In the genomic region with DNA sequence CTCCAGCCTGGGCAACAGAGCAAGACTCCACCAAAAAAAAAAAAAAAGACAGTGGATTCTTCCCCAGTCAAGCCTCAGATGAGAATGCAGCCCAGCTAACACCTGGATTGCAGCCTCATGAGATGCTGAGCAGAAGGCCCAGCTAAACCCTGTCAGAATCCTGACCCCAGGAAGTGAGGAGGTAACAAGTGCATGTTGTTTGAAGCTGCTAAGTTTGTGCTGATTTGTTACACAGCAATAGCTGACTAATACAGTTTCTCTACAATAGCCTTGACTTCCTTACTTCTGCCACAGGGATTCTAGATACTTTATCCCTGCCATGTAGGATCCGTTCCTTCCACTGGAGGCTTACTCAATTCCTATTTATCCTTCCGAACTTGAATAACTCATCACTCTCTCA, we compare ENCODE assay signal across 23 cellular contexts. TPM values are rescaled to one million over a fixed set of nuclear protein-coding genes. Genes with fewer than 3 reads are reported as not detected.
A peak's percentile ranks its signal among the peaks of the same experiment; 100 is the strongest.
DNase-seq lines count a peak whose midpoint lies in the region; ATAC-seq, FAIRE-seq and TF ChIP-seq lines count a peak whose summit lies in the region.
"Had no signal": no experiment of that assay in that cellular context is flagged by ENCODE, and none has a peak within 500 bp of the region (broad histone marks: within the 10 kb centered on the region; RNA-seq: fewer than 3 reads in every experiment).

No MANE protein-coding gene starts in this region.

- peak overlapping the region; percentile 70 for H3K4me3 Mint-ChIP-seq in neural crest cell
- H3K4me3 Mint-ChIP-seq: CD4-positive, alpha-beta T cell had no signal

- CTCF ChIA-PET in K562 (lab: Yijun Ruan, JAX; ENCODE audit: low intra/inter-chr PET ratio): no interaction called here

- no peak for TF ChIP-seq RAD21 in K562 (CRISPR knock-in tag; conservative IDR thresholded peaks at IDR 0.05 in 1 of 2, IDR thresholded peaks at IDR 0.05 in 1 of 2)

- H2AFZ ChIP-seq in K562 (ENCODE audit: low read depth, low read length): no peak overlapping the region

- 27% methylated on average over 2 of the region's 2 CpGs for WGBS in K562 (ENCODE audit: insufficient coverage, low coverage, missing lambda C conversion rate)

- H3K9me3 ChIP-seq in K562 (replicated peaks; ENCODE audit: control insufficient read depth, insufficient read depth, low read depth, low read length): peaks cover 9% of the 10 kb centered on the region
- H3K9me3 ChIP-seq: A549, MG63 had no signal

- no peak overlapping the region for H3K4me2 ChIP-seq in K562 (ENCODE audit: insufficient read depth, low read length)
- H3K4me2 ChIP-seq: A549 had no signal

- peak overlapping the region; percentile 99 for H3K27ac Mint-ChIP-seq in neural crest cell (ENCODE audit: unreplicated experiment)
- H3K27ac Mint-ChIP-seq: CD4-positive, alpha-beta T cell had no signal

- TF ChIP-seq CTCF in K562 (IDR thresholded peaks at IDR 0.05 in 2 of 3, conservative IDR thresholded peaks at IDR 0.05 in 1 of 3; ENCODE audit: insufficient read depth in 2 of 3, low read depth in 1 of 3, low read length in 3 of 3) (no peak), neural crest cell (conservative IDR thresholded peaks at IDR 0.05) (no peak)

- no peaks in the 10 kb centered on the region for H4K20me1 ChIP-seq in K562 (replicated peaks; ENCODE audit: control insufficient read depth, insufficient read depth, low read length)
- H4K20me1 ChIP-seq: BLaER1 treated with 17β-estradiol and CSF1 and Interleukin-3, amounts not matched to agents 10 nM and 100 nM had no signal

- H3K79me2 ChIP-seq in K562 (ENCODE audit: control insufficient read depth, insufficient read depth, low read length): no peaks in the 10 kb centered on the region

- no TSS peak for BruUV-seq in K562 (replicated peaks; lab: Mats Ljungman, UMichigan)

- H3K4me3 ChIP-seq in K562: no peak overlapping the region
- H3K4me3 ChIP-seq: A549; BLaER1 treated with 17β-estradiol and CSF1 and Interleukin-3, amounts not matched to agents 10 nM and 100 nM; MG63 had no signal

- in situ Hi-C loops in K562 (cut with MboI): loop anchor here (10.0 kb wide), 1 partner anchor 226 kb away; a partner anchor contains a TSS
- in situ Hi-C loops in G401 (cut with HindIII; ENCODE audit: low sequenced_read_pairs): no loop called here

- H3K27me3 ChIP-seq in K562 (ENCODE audit: control insufficient read depth in 2 of 2, insufficient read depth in 2 of 2, low read length in 2 of 2): no peaks in the 10 kb centered on the region
- no peaks in the 10 kb centered on the region for H3K27me3 ChIP-seq in layer of hippocampus (ENCODE audit: control insufficient read depth, insufficient read depth, low read length)
- H3K27me3 ChIP-seq: BLaER1 treated with 17β-estradiol and CSF1 and Interleukin-3, amounts not matched to agents 10 nM and 100 nM; MG63 had no signal

- intact Hi-C loops in K562 (cut with micrococcal nuclease): loop anchor here (10.0 kb wide), 1 partner anchor 56 kb away; a partner anchor contains a TSS

- peaks cover 0 to 18% of the 10 kb centered on the region in 2 experiments; a peak in 3 of 5 replicates for H3K4me1 ChIP-seq in K562 (replicated peaks in 1 of 2; ENCODE audit: control insufficient read depth in 2 of 2, insufficient read depth in 2 of 2, low read length in 2 of 2)

- no peak overlapping the region for H3K27ac ChIP-seq in K562 (ENCODE audit: extremely low read depth, low read depth, low read length)
- peak overlapping the region; percentile 43 for H3K27ac ChIP-seq in layer of hippocampus (ENCODE audit: low read depth, low read length)
- H3K27ac ChIP-seq: A549; BLaER1 treated with 17β-estradiol and CSF1 and Interleukin-3, amounts not matched to agents 10 nM and 100 nM; RWPE1 had no signal

- peaks cover 11% of the 10 kb centered on the region for H3K9me3 Mint-ChIP-seq in neural crest cell
- H3K9me3 Mint-ChIP-seq: CD4-positive, alpha-beta T cell had no signal

- FAIRE-seq in K562 (lab: Jason Lieb, UNC): no peak
- FAIRE-seq: A549, D721Med, GM18507, H54, HTR-8/SVneo had no signal

- H3K36me3 Mint-ChIP-seq in neural crest cell (ENCODE audit: low read depth): peaks cover 7% of the 10 kb centered on the region

- no peaks in the 10 kb centered on the region for H3K36me3 ChIP-seq in K562 (ENCODE audit: control insufficient read depth, insufficient read depth, low read length)
- H3K36me3 ChIP-seq: BLaER1 treated with 17β-estradiol and CSF1 and Interleukin-3, amounts not matched to agents 10 nM and 100 nM; MG63 had no signal

- POLR2A ChIA-PET in K562 (lab: Yijun Ruan, JAX): interaction anchor here (0.8 to 0.9 kb wide), 2 partner anchors 14 to 141 kb away, joined by 3 read pairs; no protein-coding TSS in a partner anchor

- peaks cover 3% of the 10 kb centered on the region for H3K27me3 Mint-ChIP-seq in neural crest cell (ENCODE audit: low read depth)

- H3K9me1 ChIP-seq in K562 (ENCODE audit: control insufficient read depth, insufficient read depth, low read length): no peaks in the 10 kb centered on the region

- no peak for ATAC-seq in K562
- ATAC-seq: A549 had no signal

- TF ChIP-seq EP300 in K562 (IDR thresholded peaks at IDR 0.05; ENCODE audit: low read length): no peak

- H3K4me1 Mint-ChIP-seq in neural crest cell: peaks cover 52% of the 10 kb centered on the region

- DNase-seq in K562 (ENCODE audit: extremely low read depth in 1 of 4, low spot score in 3 of 4): no peak
- no peak for DNase-seq in neural crest cell (ENCODE audit: low read depth, low spot score)
- no peak for DNase-seq in RPMI8226
- no peak for DNase-seq in mesenteric fat pad (ENCODE audit: low spot score)
- no peak for DNase-seq in G401 (ENCODE audit: low spot score)
- DNase-seq in NCI-H69 (lab: John Stamatoyannopoulos, UW): no peak
- DNase-seq: AML-193; CD4-positive, alpha-beta T cell; KG1; MG63; NCI-H1105 treated with DMSO at 0.1 percent for 48 hours; NCI-H2029; NCI-H446 treated with DMSO at 0.1 percent for 48 hours; NCI-H526; SHP77 had no signal

- no peak overlapping the region for H3K9ac ChIP-seq in K562 (ENCODE audit: insufficient read depth in 1 of 2, low read depth in 2 of 2, low read length in 2 of 2)
- H3K9ac ChIP-seq: BLaER1 treated with 17β-estradiol and CSF1 and Interleukin-3, amounts not matched to agents 10 nM and 100 nM had no signal

- TF ChIP-seq POLR2A in K562 (conservative IDR thresholded peaks at IDR 0.05): no peak

RNA-seq across cellular contexts. Expression of a gene that starts 20.5 kb away (rescaled TPM):
- 1.7 TPM in 1 of 2 replicates, not detected in the other for total RNA-seq in K562 (2011; cell fraction: chromatin; rRNA removed; ENCODE audit: low replicate concordance)
- 0.33 and 0.66 TPM in 2 replicates for total RNA-seq in K562 (2011; cell fraction: nucleolus; rRNA removed)
- 0.15 TPM in 1 of 2 replicates, not detected in the other for total RNA-seq in K562 (2011; cell fraction: nucleoplasm; rRNA removed)
- total RNA-seq in K562 (2014; rRNA removed) (not detected in 2 replicates), K562 (2014; rRNA removed; fragmentation: Illumina TruSeq; extraction: Trizol) (not detected in 2 replicates), K562 (2015; rRNA removed; fragmentation: Illumina TruSeq; extraction: Trizol) (not detected in 2 replicates), K562 (2021) (0.11 TPM in 1 of 2 replicates, not detected in the other), neural crest cell (0.12 TPM in 1 of 2 replicates, not detected in the other), mesenteric fat pad (not detected)
- polyA plus RNA-seq in K562 (2011; rRNA removed) (0.01 TPM in 1 of 2 replicates, not detected in the other), K562 (2014; fragmentation: Illumina TruSeq; extraction: Trizol) (not detected in 2 replicates), K562 (2014; fragmentation: Nextera tagmentation; extraction: Ambion mirVana) (not detected), K562 (2014; rRNA removed) (0.03 TPM in 1 of 2 replicates, not detected in the other)
- polyA plus RNA-seq in K562 (2011; cell fraction: cytosol; rRNA removed): 0.03 TPM in 1 of 2 replicates, not detected in the other
- polyA plus RNA-seq in K562 (2011; cell fraction: nucleus; rRNA removed): 0.04 and 0.24 TPM in 2 replicates
- 0.34 and 2.1 TPM in 2 replicates for polyA plus RNA-seq in K562 (2012)
- not detected in 2 replicates for polyA minus RNA-seq in K562 (2011; rRNA and poly(A)+ RNA removed)
- not detected in 2 replicates for polyA minus RNA-seq in K562 (2011; cell fraction: cytosol; rRNA and poly(A)+ RNA removed)
- polyA minus RNA-seq in K562 (2011; cell fraction: nucleus; rRNA and poly(A)+ RNA removed): 0.11 TPM in 1 of 2 replicates, not detected in the other
- total RNA-seq in G401 (2014; rRNA removed; shearing (Covaris generic)): 0.17 TPM in 1 of 2 replicates, not detected in the other
- total RNA-seq: CD4-positive, alpha-beta T cell had no signal

RNA-seq across cellular contexts. Expression of a gene that starts 46.8 kb away (rescaled TPM):
- 33.4 and 83.5 TPM in 2 replicates for total RNA-seq in K562 (2011; cell fraction: chromatin; rRNA removed; ENCODE audit: low replicate concordance)
- total RNA-seq in K562 (2011; cell fraction: nucleolus; rRNA removed): 50.0 and 67.9 TPM in 2 replicates
- total RNA-seq in K562 (2011; cell fraction: nucleoplasm; rRNA removed): 30.1 and 33.7 TPM in 2 replicates
- 112 and 140 TPM in 2 replicates for total RNA-seq in K562 (2014; rRNA removed)
- 13.8 and 18.7 TPM in 2 replicates for total RNA-seq in K562 (2014; rRNA removed; fragmentation: Illumina TruSeq; extraction: Trizol)
- total RNA-seq in K562 (2015; rRNA removed; fragmentation: Illumina TruSeq; extraction: Trizol): 81.1 and 90.4 TPM in 2 replicates
- total RNA-seq in K562 (2021): 215 and 235 TPM in 2 replicates
- polyA plus RNA-seq in K562 (2011; rRNA removed): 35.0 and 50.3 TPM in 2 replicates
- 77.5 and 236 TPM in 2 replicates for polyA plus RNA-seq in K562 (2011; cell fraction: cytosol; rRNA removed)
- polyA plus RNA-seq in K562 (2011; cell fraction: nucleus; rRNA removed): 41.8 and 63.1 TPM in 2 replicates
- 83.8 and 112 TPM in 2 replicates for polyA plus RNA-seq in K562 (2012)
- polyA plus RNA-seq in K562 (2014; fragmentation: Illumina TruSeq; extraction: Trizol): 20.3 and 68.0 TPM in 2 replicates
- 10 to 100 TPM; 17.6 to 71.8 TPM for polyA plus RNA-seq in K562 (2014; fragmentation: Nextera tagmentation; extraction: Ambion mirVana)
- polyA plus RNA-seq in K562 (2014; rRNA removed): 105 and 132 TPM in 2 replicates
- 4.1 and 9.6 TPM in 2 replicates for polyA minus RNA-seq in K562 (2011; rRNA and poly(A)+ RNA removed)
- polyA minus RNA-seq in K562 (2011; cell fraction: cytosol; rRNA and poly(A)+ RNA removed): 27.2 and 34.0 TPM in 2 replicates
- 18.0 and 20.1 TPM in 2 replicates for polyA minus RNA-seq in K562 (2011; cell fraction: nucleus; rRNA and poly(A)+ RNA removed)
- 145 and 155 TPM in 2 replicates for total RNA-seq in neural crest cell
- 80.3 TPM for total RNA-seq in mesenteric fat pad
- total RNA-seq in G401 (2014; rRNA removed; shearing (Covaris generic)): 79.4 and 104 TPM in 2 replicates

RNA-seq across cellular contexts. Expression of a gene that starts 52.1 kb away (rescaled TPM):
- total RNA-seq in K562 (2011; cell fraction: chromatin; rRNA removed; ENCODE audit: low replicate concordance): 147 and 415 TPM in 2 replicates
- total RNA-seq in K562 (2011; cell fraction: nucleolus; rRNA removed): 310 and 318 TPM in 2 replicates
- 175 and 195 TPM in 2 replicates for total RNA-seq in K562 (2011; cell fraction: nucleoplasm; rRNA removed)
- total RNA-seq in K562 (2014; rRNA removed) (32.0 and 33.9 TPM in 2 replicates), K562 (2014; rRNA removed; fragmentation: Illumina TruSeq; extraction: Trizol) (2.6 and 4.1 TPM in 2 replicates), K562 (2015; rRNA removed; fragmentation: Illumina TruSeq; extraction: Trizol) (15.1 and 16.9 TPM in 2 replicates), K562 (2021) (63.6 and 74.0 TPM in 2 replicates), neural crest cell (117 and 119 TPM in 2 replicates), mesenteric fat pad (37.8 TPM)
- polyA plus RNA-seq in K562 (2011; rRNA removed) (24.9 and 30.0 TPM in 2 replicates), K562 (2014; fragmentation: Illumina TruSeq; extraction: Trizol) (8.4 and 19.9 TPM in 2 replicates), K562 (2014; fragmentation: Nextera tagmentation; extraction: Ambion mirVana) (under 1 TPM; 0.20 to 0.29 TPM), K562 (2014; rRNA removed) (62.9 and 81.2 TPM in 2 replicates)
- 28.7 and 44.8 TPM in 2 replicates for polyA plus RNA-seq in K562 (2011; cell fraction: cytosol; rRNA removed)
- polyA plus RNA-seq in K562 (2011; cell fraction: nucleus; rRNA removed): 317 and 559 TPM in 2 replicates
- polyA plus RNA-seq in K562 (2012): 67.0 and 110 TPM in 2 replicates
- polyA minus RNA-seq in K562 (2011; rRNA and poly(A)+ RNA removed): 3.4 and 6.9 TPM in 2 replicates
- 14.0 and 22.7 TPM in 2 replicates for polyA minus RNA-seq in K562 (2011; cell fraction: cytosol; rRNA and poly(A)+ RNA removed)
- 52.0 and 52.1 TPM in 2 replicates for polyA minus RNA-seq in K562 (2011; cell fraction: nucleus; rRNA and poly(A)+ RNA removed)
- 31.6 and 36.5 TPM in 2 replicates for total RNA-seq in G401 (2014; rRNA removed; shearing (Covaris generic))

RNA-seq across cellular contexts. Expression of a gene that starts 52.2 kb away (rescaled TPM):
- 46.8 and 94.0 TPM in 2 replicates for total RNA-seq in K562 (2011; cell fraction: chromatin; rRNA removed; ENCODE audit: low replicate concordance)
- total RNA-seq in K562 (2011; cell fraction: nucleolus; rRNA removed): 108 and 115 TPM in 2 replicates
- 89.3 and 125 TPM in 2 replicates for total RNA-seq in K562 (2011; cell fraction: nucleoplasm; rRNA removed)
- total RNA-seq in K562 (2014; rRNA removed) (408 and 578 TPM in 2 replicates), K562 (2014; rRNA removed; fragmentation: Illumina TruSeq; extraction: Trizol) (117 and 146 TPM in 2 replicates), K562 (2015; rRNA removed; fragmentation: Illumina TruSeq; extraction: Trizol) (261 and 265 TPM in 2 replicates), K562 (2021) (284 and 286 TPM in 2 replicates), neural crest cell (191 and 198 TPM in 2 replicates), mesenteric fat pad (49.6 TPM)
- polyA plus RNA-seq in K562 (2011; rRNA removed) (450 and 480 TPM in 2 replicates), K562 (2014; fragmentation: Illumina TruSeq; extraction: Trizol) (147 and 242 TPM in 2 replicates), K562 (2014; fragmentation: Nextera tagmentation; extraction: Ambion mirVana) (100 to 1,000 TPM in 1 of 2 experiments, 10 to 100 TPM in 1; 40.5 to 147 TPM), K562 (2014; rRNA removed) (650 and 690 TPM in 2 replicates)
- 1,525 and 1,825 TPM in 2 replicates for polyA plus RNA-seq in K562 (2011; cell fraction: cytosol; rRNA removed)
- 285 TPM in 2 replicates for polyA plus RNA-seq in K562 (2011; cell fraction: nucleus; rRNA removed)
- 272 and 399 TPM in 2 replicates for polyA plus RNA-seq in K562 (2012)
- polyA minus RNA-seq in K562 (2011; rRNA and poly(A)+ RNA removed): 39.4 and 52.2 TPM in 2 replicates
- polyA minus RNA-seq in K562 (2011; cell fraction: cytosol; rRNA and poly(A)+ RNA removed): 59.3 and 94.0 TPM in 2 replicates
- polyA minus RNA-seq in K562 (2011; cell fraction: nucleus; rRNA and poly(A)+ RNA removed): 39.6 and 56.8 TPM in 2 replicates
- 400 and 511 TPM in 2 replicates for total RNA-seq in G401 (2014; rRNA removed; shearing (Covaris generic))
